In the genomic region with DNA sequence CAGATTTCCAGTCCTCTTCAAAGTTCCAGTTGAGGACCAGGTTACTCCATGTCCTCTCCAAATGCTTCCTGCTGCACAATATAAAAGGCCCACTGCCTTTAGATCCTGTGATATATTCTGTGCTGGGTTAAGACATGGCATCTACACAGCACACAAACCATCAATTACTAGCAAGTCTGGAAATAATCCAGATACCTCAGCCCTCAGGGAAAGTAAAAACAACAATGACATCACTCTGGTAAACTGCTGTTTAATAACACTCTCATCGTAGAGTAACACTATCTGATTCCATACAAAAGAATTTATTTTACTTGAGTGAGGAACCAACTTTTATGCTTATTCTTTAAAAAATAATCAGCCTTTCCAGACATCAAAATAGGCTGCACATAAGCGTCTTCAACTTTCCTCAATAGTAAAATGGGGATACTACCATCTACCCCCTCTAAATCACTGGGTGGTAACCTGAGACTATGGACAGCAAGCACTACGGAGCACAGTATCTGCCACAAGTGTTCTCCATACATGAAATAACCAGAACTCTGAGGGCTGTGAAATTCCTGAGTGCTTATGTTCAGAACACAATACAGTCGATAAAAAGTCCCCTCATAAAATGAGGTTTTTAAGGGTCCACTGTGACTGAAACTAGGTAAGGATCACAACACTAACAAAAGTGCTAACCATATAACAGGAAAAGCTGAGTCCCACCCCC, we compare ENCODE assay signal across 17 cellular contexts. TPM values are rescaled to one million over a fixed set of nuclear protein-coding genes. Genes with fewer than 3 reads are reported as not detected.
DNase-seq lines count a peak whose midpoint lies in the region; ATAC-seq, FAIRE-seq and TF ChIP-seq lines count a peak whose summit lies in the region.
"Had no signal": no experiment of that assay in that cellular context is flagged by ENCODE, and none has a peak within 500 bp of the region (broad histone marks: within the 10 kb centered on the region; RNA-seq: fewer than 3 reads in every experiment).

No MANE protein-coding gene starts in this region.

- no peak overlapping the region for H3K4me2 ChIP-seq in hepatocyte
- H3K4me2 ChIP-seq: GM23338 had no signal

- H3K27ac ChIP-seq in hepatocyte: peak overlapping the region; percentile 4
- H3K27ac ChIP-seq in esophagus squamous epithelium: no peak overlapping the region
- H3K27ac ChIP-seq: adrenal gland, heart right ventricle, thoracic aorta had no signal

- no peaks in the 10 kb centered on the region for H3K36me3 ChIP-seq in hepatocyte (replicated peaks; ENCODE audit: insufficient read depth, low read depth)
- H3K36me3 ChIP-seq in esophagus squamous epithelium: no peaks in the 10 kb centered on the region
- H3K36me3 ChIP-seq: adrenal gland, heart right ventricle, thoracic aorta had no signal

- WGBS in hepatocyte (ENCODE audit: low lambda C conversion rate, missing lambda C conversion rate): 42% methylated on average over 4 of the region's 4 CpGs
- WGBS in esophagus squamous epithelium, 2 donors: 67 to 73% methylated on average over 4 of the region's 4 CpGs

- no peak overlapping the region for H2AFZ ChIP-seq in hepatocyte
- H2AFZ ChIP-seq: GM23338 had no signal

- no peak overlapping the region for H3K4me3 ChIP-seq in hepatocyte
- H3K4me3 ChIP-seq in esophagus squamous epithelium: no peak overlapping the region
- H3K4me3 ChIP-seq: adrenal gland, GM23338, heart right ventricle, thoracic aorta had no signal

- DNase-seq in AG08395 (ENCODE audit: low spot score) (peak; percentile 53), HTR-8/SVneo (ENCODE audit: insufficient read length, low spot score) (peak; percentile 34), amniotic epithelial cell (ENCODE audit: low read depth) (peak; percentile 88), hepatocyte (ENCODE audit: low spot score) (peak; percentile 14), NCI-H187 (lab: John Stamatoyannopoulos, UW) (no peak), esophagus squamous epithelium (lab: John Stamatoyannopoulos, UW) (no peak)
- DNase-seq: activated CD8-positive, alpha-beta T cell treated with anti-CD3 and anti-CD28 coated beads for 36 hours; adrenal gland; CD8-positive, alpha-beta memory T cell; heart right ventricle; NCI-H1417 treated with DMSO at 0.1 percent for 48 hours; SIG-M5; stimulated activated CD4-positive, alpha-beta T cell treated with anti-CD3 and anti-CD28 coated beads, Interleukin-4, amount 100 ng/mL, for 24 hours had no signal

- FAIRE-seq in HTR-8/SVneo (lab: Jason Lieb, UNC): no peak

- no peaks in the 10 kb centered on the region for H3K27me3 ChIP-seq in hepatocyte
- no peaks in the 10 kb centered on the region for H3K27me3 ChIP-seq in esophagus squamous epithelium
- H3K27me3 ChIP-seq: adrenal gland, heart right ventricle had no signal

- no peaks in the 10 kb centered on the region for H3K9me3 ChIP-seq in hepatocyte (ENCODE audit: low read depth)
- H3K9me3 ChIP-seq in esophagus squamous epithelium: no peaks in the 10 kb centered on the region
- H3K9me3 ChIP-seq: adrenal gland, heart right ventricle, thoracic aorta had no signal

- ATAC-seq in GM18505 (IDR thresholded peaks at IDR 0.05; ENCODE audit: unreplicated experiment): no peak
- ATAC-seq in HG03097 (IDR thresholded peaks at IDR 0.05; ENCODE audit: low FRiP score, unreplicated experiment): no peak
- ATAC-seq: activated CD8-positive, alpha-beta T cell treated with anti-CD3 and anti-CD28 coated beads for 36 hours; GM23338; heart right ventricle had no signal

- no peaks in the 10 kb centered on the region for H3K9me2 ChIP-seq in hepatocyte (replicated peaks; ENCODE audit: insufficient read depth)

- H4K20me1 ChIP-seq in hepatocyte (ENCODE audit: insufficient read depth, poor library complexity, severe bottlenecking): no peaks in the 10 kb centered on the region

- H3K79me2 ChIP-seq in hepatocyte: no peaks in the 10 kb centered on the region

- no peak for TF ChIP-seq CTCF in hepatocyte (IDR thresholded peaks at IDR 0.05; ENCODE audit: poor library complexity)
- no peak for TF ChIP-seq CTCF in esophagus squamous epithelium (IDR thresholded peaks at IDR 0.05)

- TF ChIP-seq POLR2A in GM18505 (IDR thresholded peaks at IDR 0.05; ENCODE audit: borderline replicate concordance, extremely low read depth, insufficient read depth, insufficient read length): no peak
- TF ChIP-seq POLR2A in esophagus squamous epithelium (IDR thresholded peaks at IDR 0.05): no peak

- H3K4me1 ChIP-seq in hepatocyte (ENCODE audit: insufficient read depth) (peaks cover 22% of the 10 kb centered on the region), esophagus squamous epithelium (peaks cover 0 to 34% (median 6%) of the 10 kb centered on the region in 3 donors)

- intact Hi-C loops in esophagus squamous epithelium (cut with DNase I): no loop called here

RNA-seq across cellular contexts. Expression of a gene that starts 53.4 kb away (rescaled TPM):
- total RNA-seq in hepatocyte (10.0 and 11.6 TPM in 2 replicates), esophagus squamous epithelium (1 to 10 TPM in 3 of 4 donors, under 1 TPM in 1; 0.76 to 7.1 (median 3.6) TPM)
- polyA plus RNA-seq in hepatocyte: 3.7 and 3.9 TPM in 2 replicates

Comparison
In these comparisons a context has a peak if more than half of its experiments do, and no peak if none do; other contexts are left out.
1. DNase-seq: peak in AG08395 (single experiment), HTR-8/SVneo (single experiment), amniotic epithelial cell (single experiment) and hepatocyte (single experiment); none in NCI-H187 (0 of 2) and esophagus squamous epithelium (single experiment).